ENCODE assay signal across 11 cellular contexts in genomic region chr11:96256213-96256580, GRCh38.
A peak's percentile ranks its signal among the peaks of the same experiment; 100 is the strongest.
DNase-seq lines count a peak whose midpoint lies in the region; ATAC-seq and TF ChIP-seq lines count a peak whose summit lies in the region.
"Had no signal": no experiment of that assay in that cellular context is flagged by ENCODE, and none has a peak within 500 bp of the region (broad histone marks: within the 10 kb centered on the region; RNA-seq: fewer than 3 reads in every experiment).

No MANE protein-coding gene starts in this region.

- peaks cover 3% of the 10 kb centered on the region for H3K36me3 Mint-ChIP-seq in CD4-positive, CD25-positive, alpha-beta regulatory T cell
- no peaks in the 10 kb centered on the region for H3K36me3 Mint-ChIP-seq in GM23338 (ENCODE audit: low read depth)
- peaks cover 23% of the 10 kb centered on the region for H3K36me3 Mint-ChIP-seq in activated CD4-positive, alpha-beta memory T cell treated with anti-CD3 and anti-CD28 coated beads for 36 hours

- no peak for ATAC-seq in CD4-positive, CD25-positive, alpha-beta regulatory T cell (ENCODE audit: low read depth in 2 of 2)
- peak; percentile 32; the same call in 1 of the 3 replicates for ATAC-seq in GM23338
- ATAC-seq in HG02970 (IDR thresholded peaks at IDR 0.05; ENCODE audit: low FRiP score, unreplicated experiment) = no peak
- ATAC-seq in GM19397 (IDR thresholded peaks at IDR 0.05; ENCODE audit: unreplicated experiment) = no peak
- no peak for ATAC-seq in HG03520 (IDR thresholded peaks at IDR 0.05; ENCODE audit: unreplicated experiment)

- H3K27me3 ChIP-seq in CD4-positive, CD25-positive, alpha-beta regulatory T cell (ENCODE audit: control insufficient read depth, insufficient read depth, low read length) = no peaks in the 10 kb centered on the region
- no peaks in the 10 kb centered on the region for H3K27me3 ChIP-seq in GM23338 (ENCODE audit: insufficient read depth)

- H3K27me3 Mint-ChIP-seq in CD4-positive, CD25-positive, alpha-beta regulatory T cell = no peaks in the 10 kb centered on the region
- H3K27me3 Mint-ChIP-seq in GM23338 (ENCODE audit: insufficient read depth, low read depth, poor library complexity) = no peaks in the 10 kb centered on the region
- H3K27me3 Mint-ChIP-seq in activated CD4-positive, alpha-beta memory T cell treated with anti-CD3 and anti-CD28 coated beads for 36 hours = no peaks in the 10 kb centered on the region

- no peak overlapping the region for H2AFZ ChIP-seq in GM23338

- no peaks in the 10 kb centered on the region for H3K36me3 ChIP-seq in CD4-positive, CD25-positive, alpha-beta regulatory T cell (ENCODE audit: control insufficient read depth, insufficient read depth, low read length)
- no peaks in the 10 kb centered on the region for H3K36me3 ChIP-seq in GM23338 (ENCODE audit: insufficient read depth)
- H3K36me3 ChIP-seq in mesodermal cell (ENCODE audit: control insufficient read depth, insufficient read depth, low read length) = peaks cover 3% of the 10 kb centered on the region

- peaks cover 83% of the 10 kb centered on the region for H3K4me1 ChIP-seq in CD4-positive, CD25-positive, alpha-beta regulatory T cell (ENCODE audit: control insufficient read depth, insufficient read depth, low read length, poor library complexity, severe bottlenecking)
- H3K4me1 ChIP-seq in GM23338 (ENCODE audit: insufficient read depth) (peaks cover 27% of the 10 kb centered on the region), mesodermal cell (ENCODE audit: control insufficient read depth, insufficient read depth, low read length, poor library complexity, severe bottlenecking) (peaks cover 74% of the 10 kb centered on the region)

- DNase-seq in CD4-positive, CD25-positive, alpha-beta regulatory T cell = no peak
- DNase-seq in GM23338 (ENCODE audit: low spot score) (peak; percentile 36), NCI-H526 treated with DMSO at 0.1 percent for 48 hours (lab: John Stamatoyannopoulos, UW) (no peak)
- no peak for DNase-seq in activated CD4-positive, alpha-beta memory T cell treated with anti-CD3 and anti-CD28 coated beads for 36 hours
- DNase-seq: activated gamma-delta T cell; effector CD4-positive, alpha-beta T cell; NCI-H69 had no signal

- POLR2A ChIA-PET in activated CD4-positive, alpha-beta memory T cell treated with anti-CD3 and anti-CD28 coated beads for 36 hours (lab: Charles Lee) = interaction anchor here (1.3 kb wide), 1 partner anchor 13 kb away, joined by 6 read pairs; no protein-coding TSS in a partner anchor

- no peak overlapping the region for H3K4me2 ChIP-seq in GM23338

- peaks cover 0 to 1% (median 0%) of the 10 kb centered on the region in 7 donors for H3K9me3 Mint-ChIP-seq in CD4-positive, CD25-positive, alpha-beta regulatory T cell
- H3K9me3 Mint-ChIP-seq in GM23338 = no peaks in the 10 kb centered on the region
- no peaks in the 10 kb centered on the region for H3K9me3 Mint-ChIP-seq in activated CD4-positive, alpha-beta memory T cell treated with anti-CD3 and anti-CD28 coated beads for 36 hours

- H3K4me3 ChIP-seq in CD4-positive, CD25-positive, alpha-beta regulatory T cell (ENCODE audit: low read depth, low read length) = peak overlapping the region; percentile 85
- H3K4me3 ChIP-seq in GM23338 (no peak overlapping the region), mesodermal cell (ENCODE audit: extremely low read depth, insufficient read depth, low read length, poor library complexity, severe bottlenecking) (no peak overlapping the region)

- no peaks in the 10 kb centered on the region for H4K20me1 ChIP-seq in GM23338 (replicated peaks; ENCODE audit: insufficient read depth)

- peak overlapping the region; percentile 75 to 84 (median 78) for H3K4me3 Mint-ChIP-seq in CD4-positive, CD25-positive, alpha-beta regulatory T cell
- H3K4me3 Mint-ChIP-seq in GM23338 = no peak overlapping the region
- peak overlapping the region; percentile 24 for H3K4me3 Mint-ChIP-seq in activated CD4-positive, alpha-beta memory T cell treated with anti-CD3 and anti-CD28 coated beads for 36 hours

- H3K9me2 ChIP-seq in GM23338 (ENCODE audit: insufficient read depth) = no peaks in the 10 kb centered on the region

- peak overlapping the region; percentile 98 to 100 (median 98) for H3K27ac Mint-ChIP-seq in CD4-positive, CD25-positive, alpha-beta regulatory T cell
- H3K27ac Mint-ChIP-seq in GM23338 = peak overlapping the region; percentile 22; the same call in 1 of the 2 replicates
- peak overlapping the region; percentile 79 for H3K27ac Mint-ChIP-seq in activated CD4-positive, alpha-beta memory T cell treated with anti-CD3 and anti-CD28 coated beads for 36 hours

- H3K79me2 ChIP-seq in GM23338 (replicated peaks; ENCODE audit: insufficient read depth) = no peaks in the 10 kb centered on the region; the same call in 1 of the 2 replicates

- no peaks in the 10 kb centered on the region for H3F3A ChIP-seq in GM23338 (replicated peaks; ENCODE audit: low read depth)

- TF ChIP-seq CTCF in GM23338 (conservative IDR thresholded peaks at IDR 0.05; ENCODE audit: low read depth in 2 of 2) = no peak

- H3K4me1 Mint-ChIP-seq in CD4-positive, CD25-positive, alpha-beta regulatory T cell = peaks cover 55 to 94% (median 75%) of the 10 kb centered on the region in 4 donors
- peaks cover 49% of the 10 kb centered on the region for H3K4me1 Mint-ChIP-seq in GM23338
- H3K4me1 Mint-ChIP-seq in activated CD4-positive, alpha-beta memory T cell treated with anti-CD3 and anti-CD28 coated beads for 36 hours (ENCODE audit: low read depth) = peaks cover 86% of the 10 kb centered on the region

- WGBS in mesodermal cell (ENCODE audit: insufficient coverage in 2 of 2), 2 experiments = 90 to 91% methylated on average over 5 of the region's 5 CpGs

- CTCF ChIA-PET in activated CD4-positive, alpha-beta memory T cell treated with anti-CD3 and anti-CD28 coated beads for 36 hours (lab: Charles Lee) = interaction anchor here (1.1 to 2.8 kb wide), 4 partner anchors 11 to 201 kb away, joined by 3 to 13 read pairs (median 3); partner anchors contain the start of gene MAML2

- peak overlapping the region; percentile 87 for H3K27ac ChIP-seq in CD4-positive, CD25-positive, alpha-beta regulatory T cell (ENCODE audit: insufficient read depth, low read length, poor library complexity, severe bottlenecking)
- no peak overlapping the region for H3K27ac ChIP-seq in GM23338 (ENCODE audit: low read depth)
- peak overlapping the region; percentile 68 for H3K27ac ChIP-seq in mesodermal cell (ENCODE audit: low read depth, low read length, severe bottlenecking)

- no peaks in the 10 kb centered on the region for H3K9me3 ChIP-seq in CD4-positive, CD25-positive, alpha-beta regulatory T cell (ENCODE audit: control insufficient read depth in 2 of 2, low read length in 2 of 2)
- no peaks in the 10 kb centered on the region for H3K9me3 ChIP-seq in mesodermal cell (ENCODE audit: control insufficient read depth, low read length)

- intact Hi-C loops in activated CD4-positive, alpha-beta memory T cell treated with anti-CD3 and anti-CD28 coated beads for 36 hours (cut with micrococcal nuclease) = loop anchor here (2.0 to 5.0 kb wide), 3 partner anchors 37 to 244 kb away; partner anchors contain the start of gene CCDC82

TF ChIP-seq in GM23338, 12 proteins besides CTCF, POLR2A, EP300 and RAD21 (continues in another document):
- TF ChIP-seq ZNF331 (CRISPR knock-in tag; IDR thresholded peaks at IDR 0.05; ENCODE audit: low read depth) = no peak
- no peak for TF ChIP-seq EZH2phosphoT487 (IDR thresholded peaks at IDR 0.05; ENCODE audit: unreplicated experiment)

Comparison
In these comparisons a context has a peak if more than half of its experiments do, and no peak if none do; other contexts are left out.
1. H3K27ac Mint-ChIP-seq: peak in every context shown above with its lines; median percentile 98 in CD4-positive, CD25-positive, alpha-beta regulatory T cell; 79 in activated CD4-positive, alpha-beta memory T cell treated with anti-CD3 and anti-CD28 coated beads for 36 hours; 22 in GM23338.